Comparison of ENCODE assay signal across 27 cellular contexts in genomic region chr7:111511845-111512244, GRCh38.
"Had no signal": no experiment of that assay in that cellular context is flagged by ENCODE, and none has a peak within 500 bp of the region (broad histone marks: within the 10 kb centered on the region; RNA-seq: fewer than 3 reads in every experiment).

No MANE protein-coding gene starts in this region.

- H3K27ac Mint-ChIP-seq: endodermal cell; immature natural killer cell; naive thymus-derived CD8-positive, alpha-beta T cell; nephron progenitor cell; stimulated activated memory B cell treated with anti-CD40 and anti-IgM and Interleukin-4, amounts not matched to agents 10 μg/mL and 1 μg/mL and 100 μg/mL, for 72 hours; type B pancreatic cell had no signal

- H3K27ac ChIP-seq: dorsolateral prefrontal cortex, esophagus squamous epithelium, lower lobe of right lung, prostate gland, sigmoid colon, testis, tibial artery had no signal

- H3K4me1 ChIP-seq: esophagus squamous epithelium, lower lobe of right lung, prostate gland, sigmoid colon, testis, tibial artery had no signal

- H3K36me3 ChIP-seq: esophagus squamous epithelium, lower lobe of right lung, prostate gland, sigmoid colon had no signal

- H3K4me3 ChIP-seq: dorsolateral prefrontal cortex, esophagus squamous epithelium, lower lobe of right lung, prostate gland, sigmoid colon, testis, tibial artery had no signal

- ATAC-seq: left ventricle myocardium superior; lower lobe of right lung; naive thymus-derived CD8-positive, alpha-beta T cell; right cardiac atrium; stimulated activated memory B cell treated with anti-CD40 and anti-IgM and Interleukin-4, amounts not matched to agents 10 μg/mL and 1 μg/mL and 100 μg/mL, for 72 hours; stimulated activated naive CD8-positive, alpha-beta T cell treated with anti-CD3 and anti-CD28 coated beads, Interleukin-15, Interleukin-2, amounts not matched to agents 100 U/mL and 50 U/mL, for 24 hours had no signal

- H3K27me3 ChIP-seq: dorsolateral prefrontal cortex, esophagus squamous epithelium, sigmoid colon, testis, tibial artery had no signal

- H3K4me3 Mint-ChIP-seq: endodermal cell; immature natural killer cell; naive thymus-derived CD8-positive, alpha-beta T cell; nephron progenitor cell; stimulated activated memory B cell treated with anti-CD40 and anti-IgM and Interleukin-4, amounts not matched to agents 10 μg/mL and 1 μg/mL and 100 μg/mL, for 72 hours; type B pancreatic cell had no signal

- FAIRE-seq: colon, endothelial cell of umbilical vein, frontal cortex had no signal

- H3K9me3 Mint-ChIP-seq: stimulated activated memory B cell treated with anti-CD40 and anti-IgM and Interleukin-4, amounts not matched to agents 10 μg/mL and 1 μg/mL and 100 μg/mL, for 72 hours had no signal

- DNase-seq: dorsolateral prefrontal cortex; effector CD4-positive, alpha-beta T cell; endodermal cell; erythroblast; esophagus squamous epithelium; hypothalamus; immature natural killer cell; islet precursor cell; left ventricle myocardium superior; lower lobe of right lung; naive thymus-derived CD8-positive, alpha-beta T cell; nephron progenitor cell; nucleus accumbens; right cardiac atrium; sigmoid colon; stimulated activated CD4-positive, alpha-beta T cell treated with anti-CD3 and anti-CD28 coated beads, Interleukin-2, amount 100 ng/mL, for 24 hours; stimulated activated CD4-positive, alpha-beta T cell treated with anti-CD3 and anti-CD28 coated beads, Interleukin-4, amount 100 ng/mL, for 24 hours; stimulated activated naive CD8-positive, alpha-beta T cell treated with anti-CD3 and anti-CD28 coated beads, Interleukin-15, Interleukin-2, amounts not matched to agents 100 U/mL and 50 U/mL, for 24 hours; substantia nigra; testis; tibial artery had no signal

- H3K4me1 Mint-ChIP-seq: immature natural killer cell, nephron progenitor cell had no signal

- H3K9me3 ChIP-seq: esophagus squamous epithelium, lower lobe of right lung, prostate gland, sigmoid colon, testis, tibial artery had no signal
